In the genomic region with DNA sequence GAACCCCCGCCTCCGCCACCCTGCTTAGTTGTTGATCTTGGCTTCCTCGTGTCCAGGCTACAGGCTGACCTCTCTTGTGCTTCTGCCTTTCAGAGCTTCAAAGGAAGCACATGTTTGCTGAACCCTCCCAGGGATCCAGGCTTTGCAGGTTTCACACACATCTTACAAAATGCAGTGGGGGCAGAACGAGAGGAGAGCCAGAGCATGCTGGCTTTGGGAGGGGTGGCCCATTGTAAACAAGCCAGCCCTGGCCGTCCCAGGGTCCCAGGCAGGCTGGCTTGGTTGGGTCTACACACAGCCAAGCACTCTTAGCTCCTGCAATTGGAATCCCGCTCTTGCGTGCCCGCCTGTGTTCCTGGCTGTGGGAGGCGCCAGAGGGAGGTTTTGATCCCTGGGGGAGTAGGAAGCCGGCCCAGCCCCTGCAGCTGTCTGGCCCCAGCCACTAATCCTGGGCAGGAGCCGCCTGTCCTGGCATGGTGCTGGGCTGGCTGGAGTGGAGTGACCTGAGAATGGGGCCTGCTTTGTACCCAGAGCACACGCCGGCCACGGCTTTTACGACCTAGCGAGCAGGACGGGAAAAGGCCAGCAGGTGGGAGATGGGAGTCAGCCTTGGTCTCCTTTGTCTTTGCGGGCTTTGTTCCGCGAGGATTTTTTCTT, we compare ENCODE assay signal across 11 cellular contexts. TPM values are rescaled to one million over a fixed set of nuclear protein-coding genes. Genes with fewer than 3 reads are reported as not detected.
A peak's percentile ranks its signal among the peaks of the same experiment; 100 is the strongest.
DNase-seq lines count a peak whose midpoint lies in the region; ATAC-seq, FAIRE-seq and TF ChIP-seq lines count a peak whose summit lies in the region.
"Had no signal": no experiment of that assay in that cellular context is flagged by ENCODE, and none has a peak within 500 bp of the region (broad histone marks: within the 10 kb centered on the region; RNA-seq: fewer than 3 reads in every experiment).

No MANE protein-coding gene starts in this region.

- H3K27me3 ChIP-seq in ascending aorta, result no peaks in the 10 kb centered on the region
- no peaks in the 10 kb centered on the region for H3K27me3 ChIP-seq in iPS-20b (ENCODE audit: insufficient read depth, low read length)
- no peaks in the 10 kb centered on the region for H3K27me3 ChIP-seq in CD8-positive, alpha-beta memory T cell (ENCODE audit: insufficient read depth, low read length, poor library complexity, severe bottlenecking)
- H3K27me3 ChIP-seq: upper lobe of left lung had no signal

- no peaks in the 10 kb centered on the region for H3K9me3 Mint-ChIP-seq in CD8-positive, alpha-beta memory T cell

- H3K36me3 Mint-ChIP-seq in CD8-positive, alpha-beta memory T cell, result no peaks in the 10 kb centered on the region

- intact Hi-C loops in ascending aorta (cut with DNase I), result no loop called here

- H3K9me3 ChIP-seq in ascending aorta (no peaks in the 10 kb centered on the region), iPS-20b (ENCODE audit: insufficient read depth, low read depth, low read length) (no peaks in the 10 kb centered on the region)
- no peaks in the 10 kb centered on the region for H3K9me3 ChIP-seq in CD8-positive, alpha-beta memory T cell (ENCODE audit: low read length)
- H3K9me3 ChIP-seq: upper lobe of left lung had no signal

- H3K4me1 ChIP-seq in ascending aorta (peaks cover 0 to 10% of the 10 kb centered on the region in 2 donors), iPS-20b (ENCODE audit: insufficient read depth, low read length) (peaks cover 28% of the 10 kb centered on the region; the same call in 1 of the 2 replicates)
- no peaks in the 10 kb centered on the region for H3K4me1 ChIP-seq in CD8-positive, alpha-beta memory T cell (ENCODE audit: insufficient read depth, low read length)

- peak overlapping the region; percentile 69; the same call in 1 of the 2 replicates for H3K9ac ChIP-seq in iPS-20b (ENCODE audit: low read depth, low read length)

- H3K27ac Mint-ChIP-seq in CD8-positive, alpha-beta memory T cell, result no peak overlapping the region
- H3K27ac Mint-ChIP-seq: dendritic cell treated with granulocyte-macrophage colony-stimulating factor and Interleukin-4, amounts not matched to agents 40 ng/mL and 50 ng/mL, for 4 days had no signal

- no peak for FAIRE-seq in HTR-8/SVneo (lab: Jason Lieb, UNC)

- H3K27ac ChIP-seq in ascending aorta (peak overlapping the region in 1 of 2 donors; percentile 10), iPS-20b (ENCODE audit: low read length) (peak overlapping the region; percentile 10)
- no peak overlapping the region for H3K27ac ChIP-seq in CD8-positive, alpha-beta memory T cell (ENCODE audit: low read depth, low read length)

- TF ChIP-seq CTCF in ascending aorta (IDR thresholded peaks at IDR 0.05), result peak in 2 of 3 experiments; percentile 8 to 28

- no peak for ATAC-seq in GM21367 (IDR thresholded peaks at IDR 0.05; ENCODE audit: unreplicated experiment)

- POLR2A ChIA-PET in CD8-positive, alpha-beta memory T cell (lab: Charles Lee), result no interaction called here

- peaks cover 0 to 3% of the 10 kb centered on the region in 2 donors for H3K27me3 Mint-ChIP-seq in CD8-positive, alpha-beta memory T cell

- peak; percentile 61 for DNase-seq in HuH-7 (ENCODE audit: low spot score)
- DNase-seq in ascending aorta (ENCODE audit: low spot score in 2 of 2), result peak in 1 of 2 donors; percentile 18
- peak; percentile 54 for DNase-seq in skeletal muscle cell (ENCODE audit: low read depth)
- no peak for DNase-seq in NCI-H1436 treated with DMSO at 0.1 percent for 48 hours (lab: John Stamatoyannopoulos, UW)
- DNase-seq in HTR-8/SVneo (ENCODE audit: insufficient read length, low spot score), result no peak
- no peak for DNase-seq in CD8-positive, alpha-beta memory T cell

- H3K4me1 Mint-ChIP-seq in CD8-positive, alpha-beta memory T cell, result no peaks in the 10 kb centered on the region

- no peak overlapping the region for H3K4me3 Mint-ChIP-seq in CD8-positive, alpha-beta memory T cell
- H3K4me3 Mint-ChIP-seq: dendritic cell treated with granulocyte-macrophage colony-stimulating factor and Interleukin-4, amounts not matched to agents 40 ng/mL and 50 ng/mL, for 4 days had no signal

- H3K4me3 ChIP-seq in ascending aorta (no peak overlapping the region), iPS-20b (ENCODE audit: low read length) (no peak overlapping the region), skeletal muscle cell (ENCODE audit: low read depth, low read length) (no peak overlapping the region)
- H3K4me3 ChIP-seq in CD8-positive, alpha-beta memory T cell (ENCODE audit: low read length), result no peak overlapping the region
- H3K4me3 ChIP-seq: skin epidermis, upper lobe of left lung had no signal

- CTCF ChIA-PET in CD8-positive, alpha-beta memory T cell (lab: Charles Lee), result no interaction called here

- H3K36me3 ChIP-seq in ascending aorta (no peaks in the 10 kb centered on the region), iPS-20b (ENCODE audit: insufficient read depth, low read depth, low read length) (peaks cover 8% of the 10 kb centered on the region; the same call in 1 of the 2 replicates)
- no peaks in the 10 kb centered on the region for H3K36me3 ChIP-seq in CD8-positive, alpha-beta memory T cell (ENCODE audit: insufficient read depth, low read length)
- H3K36me3 ChIP-seq: upper lobe of left lung had no signal

RNA-seq across cellular contexts. Expression of a gene that starts 53.9 kb away (rescaled TPM):
- 36.7 TPM for total RNA-seq in ascending aorta
- total RNA-seq in CD8-positive, alpha-beta memory T cell, result under 1 TPM in 1 of 2 experiments, not detected in 1; 0.18 TPM
- polyA plus RNA-seq in CD8-positive, alpha-beta memory T cell, result not detected

Comparison
In these comparisons a context has a peak if more than half of its experiments do, and no peak if none do; other contexts are left out.
1. DNase-seq: peak in HuH-7 (single experiment) and skeletal muscle cell (single experiment); none in NCI-H1436 treated with DMSO at 0.1 percent for 48 hours (single experiment), HTR-8/SVneo (single experiment) and CD8-positive, alpha-beta memory T cell (0 of 5).
2. RNA of a gene that starts 53.9 kb away (total RNA-seq): 36.7 TPM in ascending aorta (single experiment); 0.18 TPM in CD8-positive, alpha-beta memory T cell; every median in the first group is over 10 times any median in the second.